ENCODE assay signal across 8 cellular contexts in genomic region chr1:47710075-47711071, GRCh38.
DNase-seq lines count a peak whose midpoint lies in the region; ATAC-seq, FAIRE-seq and TF ChIP-seq lines count a peak whose summit lies in the region.

No MANE protein-coding gene starts in this region.

- H2BK120ac ChIP-seq in H1 (replicated peaks; ENCODE audit: low read depth, low read length), result no peak overlapping the region
- no peak overlapping the region for H2BK120ac ChIP-seq in mesenchymal stem cell (ENCODE audit: low read depth, low read length)

- peak overlapping the region; percentile 32; the same call in 1 of the 2 replicates for H4K8ac ChIP-seq in H1 (ENCODE audit: extremely low read depth, insufficient read depth, low read length)
- H4K8ac ChIP-seq in mesenchymal stem cell (ENCODE audit: low read length), result no peak overlapping the region

- peak; percentile 82 for ATAC-seq in activated CD8-positive, alpha-beta memory T cell treated with anti-CD3 and anti-CD28 coated beads, Interleukin-2, amount 10 ng/mL, durations not matched to agents 7 days and 5 days
- no peak for ATAC-seq in GM18858 (IDR thresholded peaks at IDR 0.05; ENCODE audit: unreplicated experiment)

- CTCF ChIA-PET in HEK293T (lab: Yijun Ruan, JAX) (interaction anchor here (0.5 to 4.6 kb wide), 23 partner anchors 10 to 389 kb away, joined by 3 to 41 read pairs (median 4); partner anchors contain the start of gene FOXD2), H1 (lab: Charles Lee; ENCODE audit: partially characterized antibody) (interaction anchor here (0.6 to 13.2 kb wide), 62 partner anchors 8 to 328 kb away, joined by 3 to 172 read pairs (median 4); partner anchors contain the start of gene FOXD2)
- CTCF ChIA-PET in activated CD8-positive, alpha-beta memory T cell treated with anti-CD3 and anti-CD28 coated beads, Interleukin-2, amount 10 ng/mL, durations not matched to agents 7 days and 5 days (lab: Charles Lee), result interaction anchor here (0.7 to 5.3 kb wide), 26 partner anchors 8 to 532 kb away, joined by 3 to 83 read pairs (median 4); partner anchors contain the start of gene FOXD2

- no peak for TF ChIP-seq POLR2A in H1 (IDR thresholded peaks at IDR 0.05; ENCODE audit: control extremely low read depth in 1 of 2, low read depth in 2 of 2, low read length in 2 of 2)

- H3K4ac ChIP-seq in H1 (replicated peaks; ENCODE audit: insufficient read length, low read depth, low read length) (no peak overlapping the region), mesenchymal stem cell (ENCODE audit: low read depth in 1 of 2, low read length in 2 of 2) (no peak overlapping the region)

- H2BK12ac ChIP-seq in H1 (ENCODE audit: low read depth, low read length), result 0 out of 2 replicates have a peak overlapping the region, but pooled peaks have one; percentile 9
- no peak overlapping the region for H2BK12ac ChIP-seq in mesenchymal stem cell (ENCODE audit: low read length in 2 of 2)

- H3K36me3 Mint-ChIP-seq in activated CD8-positive, alpha-beta memory T cell treated with anti-CD3 and anti-CD28 coated beads, Interleukin-2, amount 10 ng/mL, durations not matched to agents 7 days and 5 days, result no peaks in the 10 kb centered on the region

- peaks cover 44 to 74% (median 72%) of the 10 kb centered on the region in 4 experiments for H3K27me3 ChIP-seq in H1 (replicated peaks in 1 of 4; ENCODE audit: control insufficient read depth in 3 of 4, extremely low read depth in 1 of 4, insufficient read depth in 3 of 4, low read length in 3 of 4)
- H3K27me3 ChIP-seq in mesenchymal stem cell (ENCODE audit: control insufficient read depth in 1 of 2, insufficient read depth in 1 of 2, low read length in 2 of 2), result peaks cover 93 to 98% of the 10 kb centered on the region in 2 experiments

- no peak for FAIRE-seq in H1 (lab: Jason Lieb, UNC)

- H3K4me1 ChIP-seq in H1 (replicated peaks in 1 of 4; ENCODE audit: control insufficient read depth in 3 of 4, insufficient read depth in 4 of 4, low read length in 3 of 4) (peaks cover 0 to 19% (median 5%) of the 10 kb centered on the region in 4 experiments; a peak in 3 of 7 replicates), mesenchymal stem cell (ENCODE audit: control insufficient read depth, insufficient read depth, low read depth, low read length) (peaks cover 19% of the 10 kb centered on the region)

- H3K27ac ChIP-seq in H1 (ENCODE audit: low read depth, low read length) (no peak overlapping the region), mesenchymal stem cell (ENCODE audit: low read length, poor library complexity, severe bottlenecking) (no peak overlapping the region)

- no peak overlapping the region for H2BK20ac ChIP-seq in H1 (ENCODE audit: low read length)

- no peak overlapping the region for H3K27ac Mint-ChIP-seq in activated CD8-positive, alpha-beta memory T cell treated with anti-CD3 and anti-CD28 coated beads, Interleukin-2, amount 10 ng/mL, durations not matched to agents 7 days and 5 days

- no peaks in the 10 kb centered on the region for H4K20me1 ChIP-seq in H1 (replicated peaks in 1 of 2; ENCODE audit: control insufficient read depth in 1 of 2, insufficient read depth in 2 of 2, low read length in 2 of 2)

- H3K4me2 ChIP-seq in H1 (ENCODE audit: insufficient read depth in 1 of 2, low read depth in 2 of 2, low read length in 2 of 2) (peak overlapping the region; percentile 62 to 86), mesenchymal stem cell (ENCODE audit: low read length, poor library complexity, severe bottlenecking) (peak overlapping the region; percentile 79)

- no peaks in the 10 kb centered on the region for H3K79me1 ChIP-seq in H1 (ENCODE audit: low read depth, low read length)
- no peaks in the 10 kb centered on the region for H3K79me1 ChIP-seq in mesenchymal stem cell (replicated peaks; ENCODE audit: low read length, poor library complexity, severe bottlenecking)

- H2BK15ac ChIP-seq in H1 (ENCODE audit: low read length), result no peak overlapping the region
- H2BK15ac ChIP-seq in mesenchymal stem cell (ENCODE audit: low read depth, poor library complexity, severe bottlenecking), result no peak overlapping the region

- 10% methylated on average over 52 of the region's 59 CpGs; no CpG with 5 or more reads in 1 of the 2 experiments for WGBS in H1 (ENCODE audit: extremely low coverage in 1 of 2, insufficient coverage in 1 of 2, insufficient read length in 1 of 2, insufficient replicate concordance in 2 of 2, low coverage in 1 of 2, low lambda C conversion rate in 2 of 2, missing lambda C conversion rate in 1 of 2), 2 experiments
- 7% methylated on average over 59 of the region's 59 CpGs for WGBS in mesenchymal stem cell

- H2AFZ ChIP-seq in H1 (ENCODE audit: low read length) (no peak overlapping the region; the same call in 1 of the 2 replicates), mesenchymal stem cell (ENCODE audit: low read depth, low read length) (no peak overlapping the region)

- H3K9me3 ChIP-seq in H1 (ENCODE audit: insufficient read depth in 2 of 2, low read depth in 1 of 2, low read length in 1 of 2), result no peaks in the 10 kb centered on the region
- no peaks in the 10 kb centered on the region for H3K9me3 ChIP-seq in mesenchymal stem cell (ENCODE audit: control insufficient read depth, low read length)

- H3K23me2 ChIP-seq in H1 (ENCODE audit: low read depth, low read length), result peaks cover 12% of the 10 kb centered on the region; the same call in 1 of the 2 replicates

- H3K9me3 Mint-ChIP-seq in activated CD8-positive, alpha-beta memory T cell treated with anti-CD3 and anti-CD28 coated beads, Interleukin-2, amount 10 ng/mL, durations not matched to agents 7 days and 5 days (ENCODE audit: low read depth), result no peaks in the 10 kb centered on the region

- peak; percentile 93 to 96 for TF ChIP-seq RAD21 in H1 (IDR thresholded peaks at IDR 0.05 in 1 of 2, conservative IDR thresholded peaks at IDR 0.05 in 1 of 2; ENCODE audit: low read depth in 2 of 2, low read length in 2 of 2)

- H3K4me3 ChIP-seq in H1 (ENCODE audit: extremely low read depth in 1 of 4, insufficient read depth in 2 of 4, low read depth in 3 of 4, low read length in 4 of 4) (peak overlapping the region; percentile 20 to 63 (median 47)), mesenchymal stem cell (ENCODE audit: insufficient read depth in 1 of 2, low read depth in 1 of 2, low read length in 2 of 2) (peak overlapping the region in 1 of 2 experiments; percentile 61)

- H3K79me2 ChIP-seq in H1 (ENCODE audit: control insufficient read depth in 1 of 2, insufficient read depth in 2 of 2, low read length in 2 of 2), result no peaks in the 10 kb centered on the region

- POLR2A ChIA-PET in HEK293T (lab: Yijun Ruan, JAX) (interaction anchor here (0.8 to 3.0 kb wide), 5 partner anchors 10 to 273 kb away, joined by 3 to 18 read pairs (median 3); partner anchors contain the start of gene FOXD2), H1 (lab: Charles Lee; ENCODE audit: partially characterized antibody) (no interaction called here)

- H3K18ac ChIP-seq in H1 (ENCODE audit: extremely low read depth, low read length) (no peak overlapping the region), mesenchymal stem cell (ENCODE audit: low read depth in 1 of 2, low read length in 2 of 2) (no peak overlapping the region)

- H3K36me3 ChIP-seq in H1 (ENCODE audit: control insufficient read depth in 2 of 4, insufficient read depth in 4 of 4, low read length in 3 of 4) (no peaks in the 10 kb centered on the region), mesenchymal stem cell (ENCODE audit: control insufficient read depth in 1 of 2, insufficient read depth in 2 of 2, low read depth in 1 of 2, low read length in 2 of 2) (no peaks in the 10 kb centered on the region)

- peaks cover 5% of the 10 kb centered on the region for H3K4me1 Mint-ChIP-seq in activated CD8-positive, alpha-beta memory T cell treated with anti-CD3 and anti-CD28 coated beads, Interleukin-2, amount 10 ng/mL, durations not matched to agents 7 days and 5 days

- H4K91ac ChIP-seq in H1 (replicated peaks; ENCODE audit: insufficient read length, low read length) (no peak overlapping the region), mesenchymal stem cell (ENCODE audit: low read length) (no peak overlapping the region)

- peaks cover 80% of the 10 kb centered on the region for H3K27me3 Mint-ChIP-seq in activated CD8-positive, alpha-beta memory T cell treated with anti-CD3 and anti-CD28 coated beads, Interleukin-2, amount 10 ng/mL, durations not matched to agents 7 days and 5 days

- H3K9ac ChIP-seq in H1 (replicated peaks in 1 of 4; ENCODE audit: extremely low read depth in 1 of 4, low read depth in 3 of 4, low read length in 3 of 4), result no peak overlapping the region
- H3K9ac ChIP-seq in mesenchymal stem cell (ENCODE audit: low read length), result no peak overlapping the region

- H3K56ac ChIP-seq in H1 (replicated peaks; ENCODE audit: insufficient read length, low read depth, low read length), result no peak overlapping the region

- H3K14ac ChIP-seq in H1 (ENCODE audit: insufficient read length) (no peak overlapping the region), mesenchymal stem cell (ENCODE audit: low read length in 2 of 2) (no peak overlapping the region)

- no peak for TF ChIP-seq EP300 in H1 (IDR thresholded peaks at IDR 0.05; ENCODE audit: borderline replicate concordance in 1 of 2, low read depth in 2 of 2, low read length in 2 of 2)

- DNase-seq in DMS53 (lab: John Stamatoyannopoulos, UW), result peak; percentile 89
- peak; percentile 93 for DNase-seq in HEK293T (ENCODE audit: extremely low spot score)
- DNase-seq in NCI-H345 treated with DMSO at 0.1 percent for 48 hours (lab: John Stamatoyannopoulos, UW; ENCODE audit: unreplicated experiment), result peak; percentile 51
- peak; percentile 70 for DNase-seq in activated CD8-positive, alpha-beta memory T cell treated with anti-CD3 and anti-CD28 coated beads, Interleukin-2, amount 10 ng/mL, durations not matched to agents 7 days and 5 days
- DNase-seq in H1 (ENCODE audit: low read depth in 1 of 2, low spot score in 2 of 2), result peak in 1 of 2 experiments; percentile 97
- DNase-seq in mesenchymal stem cell, result peak; percentile 50
- peak; percentile 32 for DNase-seq in stimulated activated CD8-positive, alpha-beta memory T cell treated with anti-CD3 and anti-CD28 coated beads, Interleukin-12 subunit alpha, Interleukin-12 subunit beta, amount 100 ng/mL, for 4 hours (ENCODE audit: low read depth)

- H3K23ac ChIP-seq in H1 (ENCODE audit: insufficient read length) (no peak overlapping the region), mesenchymal stem cell (ENCODE audit: low read length in 2 of 2) (peak overlapping the region in 1 of 2 experiments; percentile 63)

- TF ChIP-seq CTCF in H1 (IDR thresholded peaks at IDR 0.05; ENCODE audit: control extremely low read depth in 1 of 3, insufficient read depth in 1 of 3, low read depth in 1 of 3, low read length in 3 of 3), result peak; percentile 93 to 97 (median 97)

- H2AK5ac ChIP-seq in H1 (ENCODE audit: low read depth, low read length), result no peak overlapping the region
- no peak overlapping the region for H2AK5ac ChIP-seq in mesenchymal stem cell (ENCODE audit: low read length, severe bottlenecking)

- H3K4me3 Mint-ChIP-seq in activated CD8-positive, alpha-beta memory T cell treated with anti-CD3 and anti-CD28 coated beads, Interleukin-2, amount 10 ng/mL, durations not matched to agents 7 days and 5 days, result no peak overlapping the region

- no peak overlapping the region for H4K5ac ChIP-seq in H1 (ENCODE audit: insufficient read length, low read depth, low read length)

- no peak overlapping the region for H2BK5ac ChIP-seq in H1 (ENCODE audit: low read depth, low read length)
- H2BK5ac ChIP-seq in mesenchymal stem cell (ENCODE audit: low read depth, low read length, poor library complexity, severe bottlenecking), result no peak overlapping the region
